ENCODE assay signal across 8 cellular contexts in the genomic region with DNA sequence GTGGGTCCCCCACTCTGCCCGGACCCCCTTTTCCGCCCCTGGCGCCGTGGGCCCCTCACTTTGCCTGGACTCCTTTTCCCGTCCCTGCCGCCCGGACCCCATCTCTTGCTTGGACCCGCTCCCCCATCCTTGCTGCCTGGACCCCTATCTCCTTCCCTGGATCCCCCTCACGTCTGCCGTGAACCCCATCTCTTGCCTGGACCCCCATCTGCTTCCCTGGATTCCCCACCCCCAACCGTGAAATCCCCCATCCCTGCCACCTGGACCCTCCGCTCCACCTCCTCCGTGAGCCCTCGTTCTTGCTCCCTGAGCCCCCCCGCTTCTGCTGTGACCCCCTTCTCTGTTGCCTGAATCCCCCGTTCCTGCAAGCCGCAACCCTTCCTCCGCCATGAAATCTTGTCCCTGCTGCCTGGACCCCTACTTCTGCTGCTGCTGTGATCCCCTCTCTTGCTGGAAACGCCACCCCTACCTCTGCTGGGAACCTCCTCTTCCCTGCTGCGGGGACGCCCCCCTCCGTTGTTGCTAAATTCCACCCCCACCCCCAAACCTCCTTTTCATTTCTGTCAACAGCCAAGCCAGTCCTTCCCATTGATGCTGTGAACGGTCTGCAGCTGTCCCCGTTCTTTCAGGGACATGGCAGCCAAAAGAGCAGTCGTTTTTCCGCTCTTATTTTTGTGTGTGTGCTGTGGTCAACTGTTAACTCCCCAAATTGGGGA. TPM values are rescaled to one million over a fixed set of nuclear protein-coding genes. Genes with fewer than 3 reads are reported as not detected.
DNase-seq lines count a peak whose midpoint lies in the region; TF ChIP-seq lines count a peak whose summit lies in the region.

No MANE protein-coding gene starts in this region.

- H3K36me3 ChIP-seq in CD8-positive, alpha-beta memory T cell (ENCODE audit: insufficient read depth, low read length), result peaks cover 6% of the 10 kb centered on the region
- peaks cover 15% of the 10 kb centered on the region for H3K36me3 ChIP-seq in suprapubic skin

- no TSS peak for BruUV-seq in MCF 10A (replicated peaks; lab: Mats Ljungman, UMichigan)

- no peak overlapping the region for H3K27ac ChIP-seq in CD8-positive, alpha-beta memory T cell (ENCODE audit: low read depth, low read length)
- peak overlapping the region; percentile 72 for H3K27ac ChIP-seq in suprapubic skin

- H3K27me3 ChIP-seq in CD8-positive, alpha-beta memory T cell (ENCODE audit: insufficient read depth, low read length, poor library complexity, severe bottlenecking), result no peaks in the 10 kb centered on the region
- H3K27me3 ChIP-seq in suprapubic skin, result no peaks in the 10 kb centered on the region

- TF ChIP-seq POLR2A in lower leg skin (IDR thresholded peaks at IDR 0.05) (no peak), suprapubic skin (IDR thresholded peaks at IDR 0.05) (no peak)

- 0 to 1% methylated on average over 25 to 26 of the region's 26 CpGs for WGBS in lower leg skin, 2 donors
- WGBS in suprapubic skin, result 1% methylated on average over 26 of the region's 26 CpGs

- no peak for TF ChIP-seq EP300 in suprapubic skin (IDR thresholded peaks at IDR 0.05)

- TF ChIP-seq CTCF in LNCaP clone FGC (IDR thresholded peaks at IDR 0.05; ENCODE audit: control insufficient read depth, extremely low read depth, insufficient read depth), result no peak
- TF ChIP-seq CTCF in MCF 10A (IDR thresholded peaks at IDR 0.05; ENCODE audit: unreplicated experiment), result no peak
- TF ChIP-seq CTCF in lower leg skin (IDR thresholded peaks at IDR 0.05), result no peak
- TF ChIP-seq CTCF in suprapubic skin (IDR thresholded peaks at IDR 0.05), result no peak

- peak overlapping the region; percentile 50 for H3K4me3 ChIP-seq in CD8-positive, alpha-beta memory T cell (ENCODE audit: low read length)
- peak overlapping the region; percentile 85 for H3K4me3 ChIP-seq in LNCaP clone FGC (ENCODE audit: low read depth, low read length)
- peak overlapping the region; percentile 66 for H3K4me3 ChIP-seq in lower leg skin (ENCODE audit: low read depth, poor library complexity, severe bottlenecking)
- peak overlapping the region; percentile 94 for H3K4me3 ChIP-seq in suprapubic skin

- H3K4me1 Mint-ChIP-seq in CD8-positive, alpha-beta memory T cell, result peaks cover 12 to 22% (median 15%) of the 10 kb centered on the region in 3 donors
- peaks cover 8% of the 10 kb centered on the region for H3K4me1 Mint-ChIP-seq in MCF 10A (ENCODE audit: insufficient read depth, unreplicated experiment)

- peak overlapping the region in 6 of 8 donors; percentile 44 to 97 (median 74) for H3K27ac Mint-ChIP-seq in CD8-positive, alpha-beta memory T cell
- H3K27ac Mint-ChIP-seq in MCF 10A (ENCODE audit: low read depth, unreplicated experiment), result peak overlapping the region; percentile 71

- peaks cover 10% of the 10 kb centered on the region for H3K4me1 ChIP-seq in CD8-positive, alpha-beta memory T cell (ENCODE audit: insufficient read depth, low read length)
- H3K4me1 ChIP-seq in suprapubic skin, result peaks cover 29% of the 10 kb centered on the region

- intact Hi-C loops in MCF 10A (cut with micrococcal nuclease) (no loop called here), lower leg skin (cut with DNase I; ENCODE audit: low total_unique reads) (loop anchor here (10.0 kb wide), 1 partner anchor 71 kb away; a partner anchor contains a TSS)

- peak overlapping the region; percentile 81 to 92 (median 87) for H3K4me3 Mint-ChIP-seq in CD8-positive, alpha-beta memory T cell
- H3K4me3 Mint-ChIP-seq in MCF 10A (ENCODE audit: unreplicated experiment), result peak overlapping the region; percentile 79

- H3K27me3 Mint-ChIP-seq in CD8-positive, alpha-beta memory T cell, result no peaks in the 10 kb centered on the region
- no peaks in the 10 kb centered on the region for H3K27me3 Mint-ChIP-seq in MCF 10A (ENCODE audit: insufficient read depth, unreplicated experiment)

- DNase-seq in CD8-positive, alpha-beta memory T cell, result no peak
- DNase-seq in LNCaP clone FGC (ENCODE audit: low read depth) (no peak), MCF 10A (ENCODE audit: unreplicated experiment) (no peak), lower leg skin (ENCODE audit: low spot score in 2 of 2) (no peak), suprapubic skin (ENCODE audit: low spot score in 2 of 2) (no peak), middle frontal gyrus (ENCODE audit: extremely low spot score, low spot score) (no peak), MV-4-11 (lab: John Stamatoyannopoulos, UW) (no peak), 8988T (no peak)

- POLR2A ChIA-PET in CD8-positive, alpha-beta memory T cell (lab: Charles Lee), result interaction anchor here (0.6 to 1.4 kb wide), 3 partner anchors 28 to 87 kb away, joined by 3 to 10 read pairs (median 5); a partner anchor contains a TSS
- POLR2A ChIA-PET in MCF 10A (lab: Yijun Ruan, JAX), result interaction anchor here (0.7 to 1.7 kb wide), 7 partner anchors 9 to 43 kb away, joined by 3 to 11 read pairs (median 4); a partner anchor contains a TSS

- H3K9me3 ChIP-seq in CD8-positive, alpha-beta memory T cell (ENCODE audit: low read length), result no peaks in the 10 kb centered on the region
- H3K9me3 ChIP-seq in suprapubic skin, result no peaks in the 10 kb centered on the region

- CTCF ChIA-PET in CD8-positive, alpha-beta memory T cell (lab: Charles Lee), result interaction anchor here (1.2 to 1.4 kb wide), 2 partner anchors 17 to 76 kb away, joined by 4 to 5 read pairs; no protein-coding TSS in a partner anchor
- CTCF ChIA-PET in MCF 10A (lab: Yijun Ruan, JAX), result interaction anchor here (0.6 to 0.8 kb wide), 2 partner anchors 36 to 77 kb away, joined by 3 to 5 read pairs; no protein-coding TSS in a partner anchor

- peaks cover 4 to 39% (median 9%) of the 10 kb centered on the region in 3 donors for H3K36me3 Mint-ChIP-seq in CD8-positive, alpha-beta memory T cell
- peaks cover 38% of the 10 kb centered on the region for H3K36me3 Mint-ChIP-seq in MCF 10A (ENCODE audit: insufficient read depth, unreplicated experiment)

- no peaks in the 10 kb centered on the region for H3K9me3 Mint-ChIP-seq in CD8-positive, alpha-beta memory T cell
- H3K9me3 Mint-ChIP-seq in MCF 10A (ENCODE audit: unreplicated experiment), result no peaks in the 10 kb centered on the region

RNA-seq across cellular contexts. Expression of a gene that starts 28.3 kb away (rescaled TPM):
- 100 to 1,000 TPM; 102 to 104 TPM for total RNA-seq in CD8-positive, alpha-beta memory T cell
- 207 TPM for polyA plus RNA-seq in CD8-positive, alpha-beta memory T cell
- total RNA-seq in MCF 10A (2022) (135 and 137 TPM in 2 replicates), lower leg skin (100 to 1,000 TPM; 108 to 217 (median 128) TPM), suprapubic skin (100 to 1,000 TPM in 2 of 4 donors, 10 to 100 TPM in 2; 66.8 to 154 (median 97.5) TPM)

RNA-seq across cellular contexts. Expression of a gene that starts 45.9 kb away (rescaled TPM):
- 10 to 100 TPM; 29.0 to 29.5 TPM for total RNA-seq in CD8-positive, alpha-beta memory T cell
- polyA plus RNA-seq in CD8-positive, alpha-beta memory T cell, result 20.4 TPM
- 3.2 and 7.0 TPM in 2 replicates for total RNA-seq in MCF 10A (2022)
- total RNA-seq in lower leg skin, result 10 to 100 TPM; 33.8 to 72.0 (median 46.0) TPM
- 10 to 100 TPM; 27.8 to 40.3 (median 34.0) TPM for total RNA-seq in suprapubic skin

RNA-seq across cellular contexts. Expression of a gene that starts 52.0 kb away (rescaled TPM):
- 100 to 1,000 TPM; 253 TPM for total RNA-seq in CD8-positive, alpha-beta memory T cell
- polyA plus RNA-seq in CD8-positive, alpha-beta memory T cell, result 7.7 TPM
- total RNA-seq in MCF 10A (2022) (219 and 246 TPM in 2 replicates), lower leg skin (10 to 100 TPM; 28.6 to 60.5 (median 48.2) TPM), suprapubic skin (10 to 100 TPM; 41.5 to 75.4 (median 49.2) TPM)
